Comparison of ENCODE assay signal across 29 cellular contexts in the genomic region with DNA sequence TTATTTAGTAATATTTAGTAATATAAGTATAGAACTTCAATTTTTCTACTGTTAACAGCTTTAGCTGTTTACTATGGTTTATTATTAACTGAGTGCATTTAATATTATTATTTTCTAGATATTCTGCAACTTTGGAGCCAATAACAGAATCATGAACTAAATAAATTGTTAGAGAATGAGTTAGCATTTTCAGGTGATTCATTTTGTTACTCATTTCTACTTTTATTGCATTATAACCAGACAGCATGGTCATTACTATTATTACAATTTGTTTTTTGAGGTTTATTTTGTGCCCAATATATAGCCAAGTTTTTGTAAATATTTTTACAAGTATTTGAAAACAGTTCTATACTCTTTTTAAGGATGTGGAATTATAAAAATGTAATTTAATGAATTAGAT.
"Had no signal": no experiment of that assay in that cellular context is flagged by ENCODE, and none has a peak within 500 bp of the region (broad histone marks: within the 10 kb centered on the region; RNA-seq: fewer than 3 reads in every experiment).

No MANE protein-coding gene starts in this region.

- FAIRE-seq: keratinocyte, urothelium cell line had no signal

- H3K4me2 ChIP-seq: neural progenitor cell had no signal

- H3K4me3 Mint-ChIP-seq: mesothelial cell of epicardium; naive B cell; natural killer cell; nephron progenitor cell; neural progenitor cell; stimulated activated effector memory CD8-positive, alpha-beta T cell treated with anti-CD3 and anti-CD28 coated beads, Interleukin-12 subunit alpha, Interleukin-12 subunit beta, amount 100 ng/mL, for 72 hours; stimulated activated naive CD8-positive, alpha-beta T cell treated with anti-CD3 and anti-CD28 coated beads, Interleukin-15, Interleukin-2, amounts not matched to agents 100 ng/mL and 50 ng/mL, for 24 hours had no signal

- ATAC-seq: natural killer cell; right cardiac atrium; sciatic nerve; stimulated activated effector memory CD8-positive, alpha-beta T cell treated with anti-CD3 and anti-CD28 coated beads, Interleukin-12 subunit alpha, Interleukin-12 subunit beta, amount 100 ng/mL, for 72 hours; upper lobe of right lung had no signal

- H2AFZ ChIP-seq: neural progenitor cell had no signal

- H3K27me3 Mint-ChIP-seq: progenitor cell of endocrine pancreas; stimulated activated naive CD8-positive, alpha-beta T cell treated with anti-CD3 and anti-CD28 coated beads, Interleukin-15, Interleukin-2, amounts not matched to agents 100 ng/mL and 50 ng/mL, for 24 hours had no signal

- H3K27ac Mint-ChIP-seq: mesothelial cell of epicardium; naive B cell; natural killer cell; nephron progenitor cell; neural progenitor cell; progenitor cell of endocrine pancreas; stimulated activated effector memory CD8-positive, alpha-beta T cell treated with anti-CD3 and anti-CD28 coated beads, Interleukin-12 subunit alpha, Interleukin-12 subunit beta, amount 100 ng/mL, for 72 hours; stimulated activated naive CD8-positive, alpha-beta T cell treated with anti-CD3 and anti-CD28 coated beads, Interleukin-15, Interleukin-2, amounts not matched to agents 100 ng/mL and 50 ng/mL, for 24 hours had no signal

- H3K9me3 Mint-ChIP-seq: nephron progenitor cell had no signal

- H3K27ac ChIP-seq: left ventricle myocardium inferior, neural progenitor cell, neutrophil, ovary, skin epidermis, spleen, suprapubic skin, thoracic aorta, tibial artery, upper lobe of right lung had no signal

- H3K36me3 Mint-ChIP-seq: mesothelial cell of epicardium; naive B cell; natural killer cell; stimulated activated effector memory CD8-positive, alpha-beta T cell treated with anti-CD3 and anti-CD28 coated beads, Interleukin-12 subunit alpha, Interleukin-12 subunit beta, amount 100 ng/mL, for 72 hours had no signal

- H3K4me1 Mint-ChIP-seq: mesothelial cell of epicardium; naive B cell; natural killer cell; nephron progenitor cell; neural progenitor cell; stimulated activated effector memory CD8-positive, alpha-beta T cell treated with anti-CD3 and anti-CD28 coated beads, Interleukin-12 subunit alpha, Interleukin-12 subunit beta, amount 100 ng/mL, for 72 hours had no signal

- H3K4me1 ChIP-seq: neural progenitor cell, suprapubic skin, tibial artery, upper lobe of right lung had no signal

- DNase-seq: hippocampal formation; left ventricle myocardium inferior; mesendoderm; naive B cell; natural killer cell; nephron progenitor cell; occipital lobe; ovary; retina; right cardiac atrium; spleen; stimulated activated CD4-positive, alpha-beta T cell treated with anti-CD3 and anti-CD28 coated beads, Interleukin-4, amount 100 ng/mL, for 24 hours; stimulated activated naive CD4-positive, alpha-beta T cell; tibial artery; trophoblast cell; upper lobe of right lung had no signal

- H3K36me3 ChIP-seq: left ventricle myocardium inferior, neural progenitor cell, neutrophil, ovary, spleen, suprapubic skin, thoracic aorta, tibial artery, upper lobe of right lung had no signal

- H3K4me3 ChIP-seq: left ventricle myocardium inferior, lung, neural progenitor cell, ovary, skin epidermis, spleen, suprapubic skin, thoracic aorta, tibial artery, upper lobe of right lung had no signal

- H3K9me3 ChIP-seq: ovary, suprapubic skin, thoracic aorta, tibial artery, upper lobe of right lung had no signal

- H3K27me3 ChIP-seq: neural progenitor cell, neutrophil, ovary, spleen, suprapubic skin, tibial artery, upper lobe of right lung had no signal
